ENCODE assay signal across 16 cellular contexts in genomic region chr15:29403778-29404177, GRCh38.
DNase-seq lines count a peak whose midpoint lies in the region; ATAC-seq and TF ChIP-seq lines count a peak whose summit lies in the region.
"Had no signal": no experiment of that assay in that cellular context is flagged by ENCODE, and none has a peak within 500 bp of the region (broad histone marks: within the 10 kb centered on the region; RNA-seq: fewer than 3 reads in every experiment).

No MANE protein-coding gene starts in this region.

- peak; percentile 43 for DNase-seq in activated CD4-positive, alpha-beta T cell treated with anti-CD3 and anti-CD28 coated beads, Interleukin-2, amount 10 ng/mL, durations not matched to agents 24 days and 14 days
- no peak for DNase-seq in activated CD4-positive, alpha-beta T cell treated with anti-CD3 and anti-CD28 coated beads for 48 hours
- DNase-seq in RWPE2 (ENCODE audit: low spot score) (no peak), left colon (no peak), DMS 273 (lab: John Stamatoyannopoulos, UW; ENCODE audit: unreplicated experiment) (no peak), SW 1271 (lab: John Stamatoyannopoulos, UW) (no peak), MCF 10A (ENCODE audit: unreplicated experiment) (no peak)
- DNase-seq: activated effector memory CD4-positive, alpha-beta T cell treated with Interleukin-2 at 50 U/mL for 16 hours; amygdala; CD8-positive, alpha-beta memory T cell; GF-D8; midbrain; small intestine; stimulated activated naive B cell treated with anti-CD40 and anti-IgM and Interleukin-4, amounts not matched to agents 10 μg/mL and 1 μg/mL and 100 μg/mL, for 72 hours; upper lobe of left lung had no signal

- no peaks in the 10 kb centered on the region for H3K4me1 Mint-ChIP-seq in activated CD4-positive, alpha-beta T cell treated with anti-CD3 and anti-CD28 coated beads, Interleukin-2, amount 10 ng/mL, durations not matched to agents 24 days and 14 days
- no peaks in the 10 kb centered on the region for H3K4me1 Mint-ChIP-seq in MCF 10A (ENCODE audit: insufficient read depth, unreplicated experiment)
- H3K4me1 Mint-ChIP-seq: CD8-positive, alpha-beta memory T cell had no signal

- peaks cover 27% of the 10 kb centered on the region for H3K27me3 ChIP-seq in RWPE2 (ENCODE audit: insufficient read depth, poor library complexity, severe bottlenecking)
- H3K27me3 ChIP-seq: upper lobe of left lung had no signal

- no peak overlapping the region for H3K4me3 Mint-ChIP-seq in activated CD4-positive, alpha-beta T cell treated with anti-CD3 and anti-CD28 coated beads, Interleukin-2, amount 10 ng/mL, durations not matched to agents 24 days and 14 days
- no peak overlapping the region for H3K4me3 Mint-ChIP-seq in MCF 10A (ENCODE audit: unreplicated experiment)
- H3K4me3 Mint-ChIP-seq: CD8-positive, alpha-beta memory T cell; stimulated activated naive B cell treated with anti-CD40 and anti-IgM and Interleukin-4, amounts not matched to agents 10 μg/mL and 1 μg/mL and 100 μg/mL, for 72 hours had no signal

- no peaks in the 10 kb centered on the region for H3K27me3 Mint-ChIP-seq in activated CD4-positive, alpha-beta T cell treated with anti-CD3 and anti-CD28 coated beads, Interleukin-2, amount 10 ng/mL, durations not matched to agents 24 days and 14 days
- peaks cover 78% of the 10 kb centered on the region for H3K27me3 Mint-ChIP-seq in MCF 10A (ENCODE audit: insufficient read depth, unreplicated experiment)

- H3K9me3 Mint-ChIP-seq in activated CD4-positive, alpha-beta T cell treated with anti-CD3 and anti-CD28 coated beads, Interleukin-2, amount 10 ng/mL, durations not matched to agents 24 days and 14 days: no peaks in the 10 kb centered on the region
- H3K9me3 Mint-ChIP-seq in MCF 10A (ENCODE audit: unreplicated experiment): peaks cover 7% of the 10 kb centered on the region
- H3K9me3 Mint-ChIP-seq: CD8-positive, alpha-beta memory T cell; stimulated activated naive B cell treated with anti-CD40 and anti-IgM and Interleukin-4, amounts not matched to agents 10 μg/mL and 1 μg/mL and 100 μg/mL, for 72 hours had no signal

- no peaks in the 10 kb centered on the region for H3K36me3 Mint-ChIP-seq in activated CD4-positive, alpha-beta T cell treated with anti-CD3 and anti-CD28 coated beads, Interleukin-2, amount 10 ng/mL, durations not matched to agents 24 days and 14 days (ENCODE audit: low read depth)
- no peaks in the 10 kb centered on the region for H3K36me3 Mint-ChIP-seq in MCF 10A (ENCODE audit: insufficient read depth, unreplicated experiment)
- H3K36me3 Mint-ChIP-seq: CD8-positive, alpha-beta memory T cell; stimulated activated naive B cell treated with anti-CD40 and anti-IgM and Interleukin-4, amounts not matched to agents 10 μg/mL and 1 μg/mL and 100 μg/mL, for 72 hours had no signal

- TF ChIP-seq CTCF in RWPE2 (IDR thresholded peaks at IDR 0.05; ENCODE audit: poor library complexity, severe bottlenecking) (peak; percentile 27), MCF 10A (IDR thresholded peaks at IDR 0.05; ENCODE audit: unreplicated experiment) (no peak)

- POLR2A ChIA-PET in MCF 10A (lab: Yijun Ruan, JAX): no interaction called here

- H3K27ac ChIP-seq in RWPE2 (ENCODE audit: poor library complexity, severe bottlenecking): no peak overlapping the region
- H3K27ac ChIP-seq: upper lobe of left lung had no signal

- CTCF ChIA-PET in MCF 10A (lab: Yijun Ruan, JAX): no interaction called here

- no TSS peak for BruUV-seq in MCF 10A (replicated peaks; lab: Mats Ljungman, UMichigan)

- no peaks in the 10 kb centered on the region for H3K36me3 ChIP-seq in RWPE2 (ENCODE audit: low read depth)
- H3K36me3 ChIP-seq: upper lobe of left lung had no signal

- intact Hi-C loops in activated CD4-positive, alpha-beta T cell treated with anti-CD3 and anti-CD28 coated beads, Interleukin-2, amount 10 ng/mL, durations not matched to agents 24 days and 14 days (cut with micrococcal nuclease): no loop called here
- intact Hi-C loops in left colon (cut with DNase I, micrococcal nuclease): no loop called here
- intact Hi-C loops in MCF 10A (cut with micrococcal nuclease): no loop called here

- ATAC-seq in RWPE2 (ENCODE audit: low read depth) (peak; percentile 72), left colon (peak; percentile 65), GM21528 (IDR thresholded peaks at IDR 0.05; ENCODE audit: low FRiP score, unreplicated experiment) (no peak)
- ATAC-seq: stimulated activated naive B cell treated with anti-CD40 and anti-IgM and Interleukin-4, amounts not matched to agents 10 μg/mL and 1 μg/mL and 100 μg/mL, for 72 hours had no signal

- no peaks in the 10 kb centered on the region for H3K4me1 ChIP-seq in RWPE2 (ENCODE audit: insufficient read depth, poor library complexity, severe bottlenecking)
- H3K4me1 ChIP-seq: upper lobe of left lung had no signal

- H3K4me3 ChIP-seq in RWPE2 (ENCODE audit: severe bottlenecking): no peak overlapping the region
- H3K4me3 ChIP-seq: upper lobe of left lung had no signal

- no peak overlapping the region for H3K27ac Mint-ChIP-seq in activated CD4-positive, alpha-beta T cell treated with anti-CD3 and anti-CD28 coated beads, Interleukin-2, amount 10 ng/mL, durations not matched to agents 24 days and 14 days
- H3K27ac Mint-ChIP-seq in MCF 10A (ENCODE audit: low read depth, unreplicated experiment): no peak overlapping the region
- H3K27ac Mint-ChIP-seq: stimulated activated naive B cell treated with anti-CD40 and anti-IgM and Interleukin-4, amounts not matched to agents 10 μg/mL and 1 μg/mL and 100 μg/mL, for 72 hours had no signal

- no peaks in the 10 kb centered on the region for H3K9me3 ChIP-seq in RWPE2 (ENCODE audit: severe bottlenecking)
- H3K9me3 ChIP-seq: upper lobe of left lung had no signal
